9 cellular contexts compared by ENCODE assay signal in genomic region chr17:76446449-76447231, GRCh38. TPM values are rescaled to one million over a fixed set of nuclear protein-coding genes. Genes with fewer than 3 reads are reported as not detected.
DNase-seq lines count a peak whose midpoint lies in the region; ATAC-seq and TF ChIP-seq lines count a peak whose summit lies in the region.
"Had no signal": no experiment of that assay in that cellular context is flagged by ENCODE, and none has a peak within 500 bp of the region (broad histone marks: within the 10 kb centered on the region; RNA-seq: fewer than 3 reads in every experiment).

No MANE protein-coding gene starts in this region.

- TF ChIP-seq CTCF in MM.1S (IDR thresholded peaks at IDR 0.05; ENCODE audit: low read length): no peak

- no peak overlapping the region for H2AFZ ChIP-seq in MM.1S (ENCODE audit: low read length)

- no peak overlapping the region for H3K4me3 Mint-ChIP-seq in activated T-cell treated with anti-CD3 and anti-CD28 coated beads, Interleukin-2, amount 50 U/mL, for 4 hours

- no peaks in the 10 kb centered on the region for H3F3A ChIP-seq in MM.1S (ENCODE audit: insufficient read depth, low read length)

- H3K27me3 ChIP-seq in MM.1S (replicated peaks; ENCODE audit: insufficient read depth, low read length): no peaks in the 10 kb centered on the region

- ATAC-seq in activated T-cell treated with anti-CD3 and anti-CD28 coated beads, Interleukin-2, amount 50 U/mL, for 4 hours: peak; percentile 67 to 73
- ATAC-seq in left ventricle myocardium superior (peak; percentile 31), GM21619 (IDR thresholded peaks at IDR 0.05; ENCODE audit: unreplicated experiment) (no peak)

- H3K9me3 ChIP-seq in MM.1S (replicated peaks; ENCODE audit: insufficient read depth, low read length): no peaks in the 10 kb centered on the region

- H3K4me1 ChIP-seq in MM.1S (ENCODE audit: low read length): peaks cover 6% of the 10 kb centered on the region

- no peak overlapping the region for H3K4me2 ChIP-seq in MM.1S (ENCODE audit: low read depth, low read length)

- H3K79me2 ChIP-seq in MM.1S (ENCODE audit: low read length): peaks cover 100% of the 10 kb centered on the region

- peaks cover 82% of the 10 kb centered on the region for H3K4me1 Mint-ChIP-seq in activated T-cell treated with anti-CD3 and anti-CD28 coated beads, Interleukin-2, amount 50 U/mL, for 4 hours (ENCODE audit: low read depth)

- no peaks in the 10 kb centered on the region for H3K27me3 Mint-ChIP-seq in activated T-cell treated with anti-CD3 and anti-CD28 coated beads, Interleukin-2, amount 50 U/mL, for 4 hours (ENCODE audit: low read depth)

- H3K27ac ChIP-seq in MM.1S (ENCODE audit: low read length): no peak overlapping the region

- no peaks in the 10 kb centered on the region for H3K36me3 ChIP-seq in MM.1S (replicated peaks; ENCODE audit: insufficient read depth, low read length)

- intact Hi-C loops in left ventricle myocardium superior (cut with micrococcal nuclease): no loop called here

- peaks cover 6% of the 10 kb centered on the region for H3K36me3 Mint-ChIP-seq in activated T-cell treated with anti-CD3 and anti-CD28 coated beads, Interleukin-2, amount 50 U/mL, for 4 hours (ENCODE audit: insufficient read depth)

- peaks cover 40% of the 10 kb centered on the region for H4K20me1 ChIP-seq in MM.1S (ENCODE audit: insufficient read depth, low read length)

- no peaks in the 10 kb centered on the region for H3K9me3 Mint-ChIP-seq in activated T-cell treated with anti-CD3 and anti-CD28 coated beads, Interleukin-2, amount 50 U/mL, for 4 hours

- H3K4me3 ChIP-seq in MM.1S (ENCODE audit: low read length): no peak overlapping the region

- DNase-seq in activated T-cell treated with anti-CD3 and anti-CD28 coated beads, Interleukin-2, amount 50 U/mL, for 4 hours: no peak
- no peak for DNase-seq in activated T-cell treated with anti-CD3 and anti-CD28 coated beads, Interleukin-2, amount 50 U/mL, for 1 hour
- peak; percentile 83 for DNase-seq in SW480 (ENCODE audit: low spot score)
- no peak for DNase-seq in left ventricle myocardium superior
- peak; percentile 52 for DNase-seq in stromal cell of bone marrow (ENCODE audit: low read depth)
- no peak for DNase-seq in anterior cingulate cortex (lab: John Stamatoyannopoulos, UW)
- no peak for DNase-seq in MM.1S
- DNase-seq: amygdala had no signal

- no peak overlapping the region for H3K9ac ChIP-seq in MM.1S (ENCODE audit: low read length)

- H3K9me2 ChIP-seq in MM.1S (replicated peaks; ENCODE audit: insufficient read depth, low read length): no peaks in the 10 kb centered on the region

RNA-seq across cellular contexts. Expression of gene UBE2O, which starts 6.3 kb away (rescaled TPM):
- total RNA-seq in activated T-cell treated with anti-CD3 and anti-CD28 coated beads, Interleukin-2, amount 50 U/mL, for 4 hours: 10 to 100 TPM; 43.2 to 45.1 (median 45.0) TPM
- total RNA-seq in left ventricle myocardium superior: 39.0 TPM

RNA-seq across cellular contexts. Expression of gene AANAT, which starts 20.8 kb away (rescaled TPM):
- total RNA-seq in activated T-cell treated with anti-CD3 and anti-CD28 coated beads, Interleukin-2, amount 50 U/mL, for 4 hours: not detected
- total RNA-seq in left ventricle myocardium superior: not detected

RNA-seq across cellular contexts. Expression of gene RHBDF2, which starts 54.6 kb away (rescaled TPM):
- total RNA-seq in activated T-cell treated with anti-CD3 and anti-CD28 coated beads, Interleukin-2, amount 50 U/mL, for 4 hours: 10 to 100 TPM; 29.5 to 37.0 (median 34.3) TPM
- 17.7 TPM for total RNA-seq in left ventricle myocardium superior

Comparison
In these comparisons a context has a peak if more than half of its experiments do, and no peak if none do; other contexts are left out.
1. DNase-seq: peak in SW480 (single experiment) and stromal cell of bone marrow (single experiment); none in activated T-cell treated with anti-CD3 and anti-CD28 coated beads, Interleukin-2, amount 50 U/mL, for 4 hours (single experiment), activated T-cell treated with anti-CD3 and anti-CD28 coated beads, Interleukin-2, amount 50 U/mL, for 1 hour (single experiment), left ventricle myocardium superior (single experiment), anterior cingulate cortex (0 of 58) and MM.1S (single experiment).